ENCODE assay signal across 8 cellular contexts in genomic region chr1:7454052-7454815, GRCh38.
DNase-seq lines count a peak whose midpoint lies in the region; ATAC-seq and TF ChIP-seq lines count a peak whose summit lies in the region.

No MANE protein-coding gene starts in this region.

- no peak overlapping the region for H3K27ac ChIP-seq in 22Rv1

- peaks cover 3% of the 10 kb centered on the region for H3K4me1 Mint-ChIP-seq in T-helper 2 cell treated with Interferon-gamma antibody and Interleukin-4, amounts not matched to agents 5 μg/mL and 100 μg/mL, for 36 hours (ENCODE audit: low read depth)
- H3K4me1 Mint-ChIP-seq in stimulated activated memory B cell treated with anti-CD40 and anti-IgM and Interleukin-4, amounts not matched to agents 10 μg/mL and 1 μg/mL and 100 μg/mL, for 72 hours = no peaks in the 10 kb centered on the region

- DNase-seq in ELF-1 (ENCODE audit: low read depth, low spot score) (peak; percentile 59), SK-MEL-5 (ENCODE audit: low read depth, low spot score) (peak; percentile 27), hepatic stellate cell (ENCODE audit: low spot score) (peak; percentile 79), GDM1 (lab: John Stamatoyannopoulos, UW) (no peak)
- DNase-seq in T-helper 2 cell treated with Interferon-gamma antibody and Interleukin-4, amounts not matched to agents 5 μg/mL and 100 μg/mL, for 36 hours (ENCODE audit: low spot score) = no peak

- H3K27ac Mint-ChIP-seq in T-helper 2 cell treated with Interferon-gamma antibody and Interleukin-4, amounts not matched to agents 5 μg/mL and 100 μg/mL, for 36 hours = no peak overlapping the region
- no peak overlapping the region for H3K27ac Mint-ChIP-seq in stimulated activated memory B cell treated with anti-CD40 and anti-IgM and Interleukin-4, amounts not matched to agents 10 μg/mL and 1 μg/mL and 100 μg/mL, for 72 hours

- TF ChIP-seq CTCF in 22Rv1 (IDR thresholded peaks at IDR 0.05) = 0 out of 2 replicates have a peak, but pooled peaks have one; percentile 11

- no peak for ATAC-seq in stimulated activated memory B cell treated with anti-CD40 and anti-IgM and Interleukin-4, amounts not matched to agents 10 μg/mL and 1 μg/mL and 100 μg/mL, for 72 hours
- no peak for ATAC-seq in GM19455 (IDR thresholded peaks at IDR 0.05; ENCODE audit: unreplicated experiment)

- in situ Hi-C loops in SK-MEL-5 (cut with HindIII; ENCODE audit: low pct_unique_long_range_greater_than_20kb, low sequenced_read_pairs) = no loop called here

- H3K36me3 Mint-ChIP-seq in T-helper 2 cell treated with Interferon-gamma antibody and Interleukin-4, amounts not matched to agents 5 μg/mL and 100 μg/mL, for 36 hours (ENCODE audit: low read depth) = no peaks in the 10 kb centered on the region
- H3K36me3 Mint-ChIP-seq in stimulated activated memory B cell treated with anti-CD40 and anti-IgM and Interleukin-4, amounts not matched to agents 10 μg/mL and 1 μg/mL and 100 μg/mL, for 72 hours = no peaks in the 10 kb centered on the region

- no peaks in the 10 kb centered on the region for H3K9me3 Mint-ChIP-seq in T-helper 2 cell treated with Interferon-gamma antibody and Interleukin-4, amounts not matched to agents 5 μg/mL and 100 μg/mL, for 36 hours
- no peaks in the 10 kb centered on the region for H3K9me3 Mint-ChIP-seq in stimulated activated memory B cell treated with anti-CD40 and anti-IgM and Interleukin-4, amounts not matched to agents 10 μg/mL and 1 μg/mL and 100 μg/mL, for 72 hours

- H3K27me3 Mint-ChIP-seq in T-helper 2 cell treated with Interferon-gamma antibody and Interleukin-4, amounts not matched to agents 5 μg/mL and 100 μg/mL, for 36 hours (ENCODE audit: low read depth) = peaks cover 2% of the 10 kb centered on the region
- peaks cover 11% of the 10 kb centered on the region for H3K27me3 Mint-ChIP-seq in stimulated activated memory B cell treated with anti-CD40 and anti-IgM and Interleukin-4, amounts not matched to agents 10 μg/mL and 1 μg/mL and 100 μg/mL, for 72 hours

- no peak overlapping the region for H3K4me3 Mint-ChIP-seq in T-helper 2 cell treated with Interferon-gamma antibody and Interleukin-4, amounts not matched to agents 5 μg/mL and 100 μg/mL, for 36 hours
- H3K4me3 Mint-ChIP-seq in stimulated activated memory B cell treated with anti-CD40 and anti-IgM and Interleukin-4, amounts not matched to agents 10 μg/mL and 1 μg/mL and 100 μg/mL, for 72 hours = no peak overlapping the region

Comparison
In these comparisons a context has a peak if more than half of its experiments do, and no peak if none do; other contexts are left out.
1. DNase-seq: peak in ELF-1 (single experiment), SK-MEL-5 (single experiment) and hepatic stellate cell (single experiment); none in T-helper 2 cell treated with Interferon-gamma antibody and Interleukin-4, amounts not matched to agents 5 μg/mL and 100 μg/mL, for 36 hours (single experiment) and GDM1 (single experiment).